8 cellular contexts compared by ENCODE assay signal in genomic region chr5:1641560-1642166, GRCh38.
DNase-seq lines count a peak whose midpoint lies in the region; ATAC-seq and TF ChIP-seq lines count a peak whose summit lies in the region.

No MANE protein-coding gene starts in this region.

- H3K9me3 ChIP-seq in adrenal gland (replicated peaks in 1 of 3): no peaks in the 10 kb centered on the region

- DNase-seq in GM03348 (ENCODE audit: low spot score): peak; percentile 90
- DNase-seq in NCI-H146 (lab: John Stamatoyannopoulos, UW): peak; percentile 89
- peak; percentile 59 to 90 for DNase-seq in SW 1271 (lab: John Stamatoyannopoulos, UW)
- DNase-seq in adrenal gland: peak; percentile 81 to 97 (median 92)
- peak; percentile 83 for DNase-seq in left cardiac atrium
- peak; percentile 81 for DNase-seq in retina

- H3K27me3 ChIP-seq in adrenal gland: peaks cover 20% of the 10 kb centered on the region

- H3K4me3 ChIP-seq in adrenal gland: no peak overlapping the region

- no peak overlapping the region for H3K27ac ChIP-seq in adrenal gland

- 2 to 4% (median 2%) methylated on average over 12 of the region's 12 CpGs for WGBS in adrenal gland, 4 donors

- TF ChIP-seq POLR2A in adrenal gland (IDR thresholded peaks at IDR 0.05): no peak

- no peaks in the 10 kb centered on the region for H3K4me1 ChIP-seq in adrenal gland (replicated peaks in 1 of 2)

- no peaks in the 10 kb centered on the region for H3K36me3 ChIP-seq in adrenal gland (replicated peaks in 1 of 2)

- peak; percentile 80 to 98 (median 90) for TF ChIP-seq CTCF in adrenal gland (IDR thresholded peaks at IDR 0.05)

- ATAC-seq in HG02678 (IDR thresholded peaks at IDR 0.05; ENCODE audit: unreplicated experiment) (peak; percentile 78), left cardiac atrium (peak; percentile 63 to 79), GM19455 (IDR thresholded peaks at IDR 0.05; ENCODE audit: unreplicated experiment) (no peak)

- intact Hi-C loops in adrenal gland (cut with DNase I): loop anchor here (5.0 to 10.0 kb wide), 4 partner anchors 259 to 717 kb away; partner anchors contain the start of gene CLPTM1L (in 1 of the 2)
- intact Hi-C loops in left cardiac atrium (cut with DNase I): loop anchor here (10.0 kb wide), 3 partner anchors 167 to 477 kb away; no protein-coding TSS in a partner anchor
